ENCODE assay signal across 8 cellular contexts in the genomic region with DNA sequence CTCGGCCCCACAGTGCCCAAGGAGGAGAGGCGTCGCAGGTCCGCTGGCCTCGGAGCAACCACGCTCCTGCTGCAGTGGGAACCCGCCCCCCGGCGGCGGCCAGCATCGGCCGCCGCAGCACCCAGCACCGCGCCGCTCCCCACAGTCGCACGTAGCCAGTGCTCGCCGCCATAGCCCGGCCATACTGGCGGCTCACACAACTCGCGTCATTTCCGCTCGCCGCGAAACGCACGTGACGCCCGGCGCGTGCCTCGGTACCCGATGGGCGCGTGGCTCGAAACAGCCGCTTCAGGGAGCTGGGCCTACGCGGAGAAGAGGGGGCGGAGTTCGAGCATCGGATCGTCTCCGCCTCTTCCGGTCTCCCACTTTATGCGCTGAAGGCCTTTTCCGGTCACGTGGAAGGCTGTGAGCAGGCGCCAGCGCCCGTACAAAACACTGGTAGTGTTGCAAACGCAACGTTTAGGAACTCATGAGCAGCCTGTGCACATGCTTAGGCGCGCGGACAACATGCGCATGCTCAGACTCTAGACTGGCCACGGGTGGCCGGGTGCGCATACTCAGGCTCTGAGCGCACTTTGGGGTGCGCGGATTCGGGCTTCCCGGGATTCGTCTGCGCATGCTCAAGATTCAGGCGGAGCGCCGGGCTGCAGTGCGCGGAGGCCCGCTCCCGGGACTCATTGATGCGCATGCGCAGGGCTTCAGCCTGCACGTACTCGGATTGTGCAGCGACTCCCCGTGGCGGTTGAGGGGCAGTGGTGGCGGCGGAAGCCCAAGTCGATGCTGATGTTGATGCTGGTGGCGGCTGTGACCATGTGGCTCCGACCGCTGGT. TPM values are rescaled to one million over a fixed set of nuclear protein-coding genes. Genes with fewer than 3 reads are reported as not detected.
DNase-seq lines count a peak whose midpoint lies in the region; ATAC-seq, FAIRE-seq and TF ChIP-seq lines count a peak whose summit lies in the region.

A gene with protein sequence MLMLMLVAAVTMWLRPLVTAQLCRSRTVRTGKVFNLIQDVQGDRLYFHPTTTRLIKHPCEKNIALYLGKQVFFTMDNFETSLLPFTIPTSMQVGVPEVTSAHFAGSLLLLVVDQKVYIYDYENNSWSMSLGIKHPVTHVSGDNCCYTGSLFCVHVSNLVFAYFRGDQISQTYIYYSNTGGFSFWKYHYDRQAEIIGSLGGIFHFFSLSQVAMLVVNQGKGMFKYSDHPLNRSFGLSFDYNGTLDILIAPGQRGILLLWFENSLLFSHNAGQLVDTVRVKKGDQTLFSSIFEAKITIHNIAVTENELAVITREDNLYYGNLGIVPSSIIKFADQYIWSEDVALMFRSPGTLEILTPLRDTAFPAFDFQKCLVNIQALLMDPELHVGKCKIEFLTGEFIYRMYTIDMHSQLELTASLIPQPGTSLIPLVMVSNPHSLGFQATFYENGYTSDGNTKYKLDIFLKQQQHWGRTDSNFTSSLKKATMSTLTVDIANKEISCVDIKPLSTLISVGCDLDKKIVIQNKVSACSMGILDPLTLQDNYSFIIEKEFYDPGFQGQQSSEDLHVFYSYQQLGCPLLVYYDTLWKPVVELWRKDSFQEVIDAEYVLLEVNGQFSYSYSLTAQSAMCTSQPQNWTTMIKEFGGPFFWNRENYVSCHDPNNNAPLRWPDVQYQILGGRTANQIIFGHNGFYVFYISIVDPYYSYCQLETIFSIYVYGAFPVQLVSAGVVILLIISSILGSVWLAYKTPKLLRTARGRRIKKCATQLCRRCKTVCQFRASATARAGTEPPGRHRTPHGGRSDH (plus strand): TSS at position 677 of the 830 bp plus-strand sequence. CDS start 101 bp downstream, at position 778.
LONP1 (minus strand) TSS at position 186 of the 830 bp plus-strand sequence; CDS start at position 172, 14 bp downstream.

- peak within 1 kb of the TSS; percentile 85 to 99 (median 95) for H3K27ac ChIP-seq in BLaER1 treated with 17β-estradiol and CSF1 and Interleukin-3, amounts not matched to agents 10 nM and 100 nM
- peak within 1 kb of the TSS; percentile 91 for H3K27ac ChIP-seq in colonic mucosa
- peak within 1 kb of the TSS; percentile 99 for H3K27ac ChIP-seq in layer of hippocampus (ENCODE audit: low read depth, low read length)

- H3K4me1 ChIP-seq in BLaER1 treated with 17β-estradiol and CSF1 and Interleukin-3, amounts not matched to agents 10 nM and 100 nM, result peaks cover 20 to 35% (median 28%) of the 10 kb centered on the region in 10 experiments
- H3K4me1 ChIP-seq in colonic mucosa, result peaks cover 12% of the 10 kb centered on the region

- H3K27me3 ChIP-seq in BLaER1 treated with 17β-estradiol and CSF1 and Interleukin-3, amounts not matched to agents 10 nM and 100 nM, result no peaks in the 10 kb centered on the region
- H3K27me3 ChIP-seq in colonic mucosa (no peaks in the 10 kb centered on the region), layer of hippocampus (ENCODE audit: control insufficient read depth, insufficient read depth, low read length) (no peaks in the 10 kb centered on the region)

- FAIRE-seq in GM19239 (lab: Jason Lieb, UNC), result peak; percentile 99

- peak; percentile 74 for ATAC-seq in HG03457 (IDR thresholded peaks at IDR 0.05; ENCODE audit: unreplicated experiment)

- H4K20me1 ChIP-seq in BLaER1 treated with 17β-estradiol and CSF1 and Interleukin-3, amounts not matched to agents 10 nM and 100 nM, result peaks cover 13 to 43% (median 40%) of the 10 kb centered on the region in 11 experiments; a peak in 20 of 22 replicates

- H3K4me3 ChIP-seq in BLaER1 treated with 17β-estradiol and CSF1 and Interleukin-3, amounts not matched to agents 10 nM and 100 nM, result peak within 1 kb of the TSS; percentile 79 to 100 (median 94)
- peak within 1 kb of the TSS; percentile 100 for H3K4me3 ChIP-seq in colonic mucosa

- DNase-seq in GM19239 (ENCODE audit: insufficient read length, low spot score) (peak; percentile 97), NCI-H524 (lab: John Stamatoyannopoulos, UW) (peak; percentile 98 to 99), colonic mucosa (peak; percentile 98)
- peak; percentile 99 for DNase-seq in activated CD4-positive, alpha-beta T cell treated with anti-CD3 and anti-CD28 coated beads for 48 hours
- peak; percentile 96 for DNase-seq in stimulated activated CD4-positive, alpha-beta T cell treated with anti-CD3 and anti-CD28 coated beads, Interleukin-1b, Interleukin-23, amount 100 ng/mL, for 4 hours (ENCODE audit: low read depth in 2 of 2)

- intact Hi-C loops in colonic mucosa (cut with DNase I), result no loop called here

- H3K9ac ChIP-seq in BLaER1 treated with 17β-estradiol and CSF1 and Interleukin-3, amounts not matched to agents 10 nM and 100 nM, result peak within 1 kb of the TSS; percentile 92 to 99 (median 96)
- peak within 1 kb of the TSS; percentile 87 to 91 for H3K9ac ChIP-seq in colonic mucosa (ENCODE audit: low read depth in 2 of 2, low read length in 2 of 2)

- peaks cover 3 to 30% (median 19%) of the 10 kb centered on the region in 11 experiments; a peak in 20 of 22 replicates for H3K36me3 ChIP-seq in BLaER1 treated with 17β-estradiol and CSF1 and Interleukin-3, amounts not matched to agents 10 nM and 100 nM
- H3K36me3 ChIP-seq in colonic mucosa, result no peaks in the 10 kb centered on the region

- H3K4me2 ChIP-seq in BLaER1 treated with 17β-estradiol and CSF1 and Interleukin-3, amounts not matched to agents 10 nM and 100 nM, result peak within 1 kb of the TSS; percentile 89 to 99 (median 97)

- TF ChIP-seq CTCF in colonic mucosa (IDR thresholded peaks at IDR 0.05), result peak; percentile 95

- no peaks in the 10 kb centered on the region for H3K9me3 ChIP-seq in BLaER1 treated with 17β-estradiol and CSF1 and Interleukin-3, amounts not matched to agents 10 nM and 100 nM (replicated peaks in 1 of 11)
- no peaks in the 10 kb centered on the region for H3K9me3 ChIP-seq in colonic mucosa

RNA-seq across cellular contexts. Expression of the first gene that starts in this region (rescaled TPM):
- not detected for total RNA-seq in colonic mucosa

RNA-seq across cellular contexts. Expression of gene LONP1, which starts in this region (rescaled TPM):
- total RNA-seq in colonic mucosa, result 100 to 1,000 TPM in 1 of 2 donors, 10 to 100 TPM in 1; 64.3 to 133 TPM

Comparison
In these comparisons a context has a peak if more than half of its experiments do, and no peak if none do; other contexts are left out.
1. Peak in every context shown above with its lines: DNase-seq, ATAC-seq, H3K4me3 ChIP-seq and H3K27ac ChIP-seq.